Comparison of ENCODE assay signal across 20 cellular contexts in genomic region chr16:70600730-70601129, GRCh38. TPM values are rescaled to one million over a fixed set of nuclear protein-coding genes. Genes with fewer than 3 reads are reported as not detected.
A peak's percentile ranks its signal among the peaks of the same experiment; 100 is the strongest.
DNase-seq lines count a peak whose midpoint lies in the region; ATAC-seq and TF ChIP-seq lines count a peak whose summit lies in the region.
"Had no signal": no experiment of that assay in that cellular context is flagged by ENCODE, and none has a peak within 500 bp of the region (broad histone marks: within the 10 kb centered on the region; RNA-seq: fewer than 3 reads in every experiment).

No MANE protein-coding gene starts in this region.

- H3K9me3 ChIP-seq in HEK293 (ENCODE audit: control insufficient read depth, insufficient read depth, low read depth, low read length) (no peaks in the 10 kb centered on the region), IMR-90 (ENCODE audit: control insufficient read depth, insufficient read depth, low read length) (no peaks in the 10 kb centered on the region), neuronal stem cell (replicated peaks in 1 of 2; ENCODE audit: control insufficient read depth in 2 of 2, insufficient read depth in 1 of 2, low read depth in 1 of 2, low read length in 2 of 2) (no peaks in the 10 kb centered on the region), tibial nerve (no peaks in the 10 kb centered on the region)
- H3K9me3 ChIP-seq: BE2C, BLaER1, Caco-2 had no signal

- no peak overlapping the region for H3K4me2 ChIP-seq in IMR-90 (ENCODE audit: low read depth, low read length)
- H3K4me2 ChIP-seq in neuronal stem cell (ENCODE audit: insufficient read depth, low read length, poor library complexity, severe bottlenecking), result no peak overlapping the region
- H3K4me2 ChIP-seq: BLaER1 had no signal

- TF ChIP-seq POLR2A in IMR-90 (IDR thresholded peaks at IDR 0.05; ENCODE audit: low read depth, low read length) (no peak), tibial nerve (IDR thresholded peaks at IDR 0.05) (no peak)

- H4K91ac ChIP-seq in IMR-90 (ENCODE audit: insufficient read depth, low read depth, low read length) (no peak overlapping the region), neuronal stem cell (ENCODE audit: low read depth, low read length, poor library complexity) (no peak overlapping the region)

- no peak overlapping the region for H3K18ac ChIP-seq in IMR-90 (ENCODE audit: low read depth, low read length)
- H3K18ac ChIP-seq in neuronal stem cell (ENCODE audit: low read length), result no peak overlapping the region

- H3K4ac ChIP-seq in IMR-90 (ENCODE audit: low read depth, low read length) (no peak overlapping the region), neuronal stem cell (ENCODE audit: low read length) (no peak overlapping the region)

- H2BK20ac ChIP-seq in IMR-90 (ENCODE audit: low read depth, low read length), result no peak overlapping the region

- H3K36me3 ChIP-seq in HEK293 (ENCODE audit: control insufficient read depth in 2 of 2, insufficient read depth in 1 of 2, low read length in 2 of 2) (no peaks in the 10 kb centered on the region), IMR-90 (ENCODE audit: control insufficient read depth, insufficient read depth, low read length) (no peaks in the 10 kb centered on the region), neuronal stem cell (replicated peaks in 1 of 2; ENCODE audit: control insufficient read depth in 2 of 2, insufficient read depth in 2 of 2, low read length in 2 of 2) (no peaks in the 10 kb centered on the region), tibial nerve (peaks cover 0 to 5% (median 0%) of the 10 kb centered on the region in 3 donors)
- H3K36me3 ChIP-seq: BE2C, BLaER1 had no signal

- H4K20me1 ChIP-seq in IMR-90 (ENCODE audit: insufficient read depth, low read length), result no peaks in the 10 kb centered on the region
- H4K20me1 ChIP-seq: BLaER1 had no signal

- no peak overlapping the region for H3K14ac ChIP-seq in IMR-90 (replicated peaks; ENCODE audit: low read depth, low read length)
- H3K14ac ChIP-seq in neuronal stem cell (ENCODE audit: low read length), result no peak overlapping the region

- no peak for TF ChIP-seq RAD21 in IMR-90 (IDR thresholded peaks at IDR 0.05; ENCODE audit: low read length)

- peaks cover 5% of the 10 kb centered on the region for H3K27me3 ChIP-seq in IMR-90 (ENCODE audit: control insufficient read depth, insufficient read depth, low read length)
- no peaks in the 10 kb centered on the region for H3K27me3 ChIP-seq in neuronal stem cell (ENCODE audit: control insufficient read depth in 3 of 3, insufficient read depth in 3 of 3, low read depth in 1 of 3, low read length in 3 of 3)
- H3K27me3 ChIP-seq in tibial nerve, result no peaks in the 10 kb centered on the region
- H3K27me3 ChIP-seq: BE2C, BLaER1 had no signal

- intact Hi-C loops in IMR-90 (cut with micrococcal nuclease), result no loop called here

- DNase-seq in IMR-90 (no peak), neuronal stem cell (ENCODE audit: low spot score) (no peak), tibial nerve (ENCODE audit: low spot score in 2 of 2) (no peak), COR-L47 (lab: John Stamatoyannopoulos, UW) (no peak), T-helper 1 cell (no peak)
- no peak for DNase-seq in NK-92 treated with Interleukin-12 subunit alpha and Interleukin-12 subunit beta, amount 100 ng/mL, for 24 hours (lab: John Stamatoyannopoulos, UW)
- DNase-seq: 8988T; ACHN; BE2C; Caco-2; Calu3; CD4-positive, alpha-beta memory T cell; CD4-positive, CD25-positive, alpha-beta regulatory T cell; CD8-positive, alpha-beta memory T cell; DMS79 treated with DMSO at 0.1 percent for 48 hours; GF-D8 had no signal

- H2BK15ac ChIP-seq in IMR-90 (ENCODE audit: low read depth, low read length) (no peak overlapping the region), neuronal stem cell (ENCODE audit: low read length) (no peak overlapping the region)

- CTCF ChIA-PET in HEK293 (lab: Yijun Ruan, JAX), result no interaction called here
- CTCF ChIA-PET in IMR-90 (lab: Yijun Ruan, JAX), result no interaction called here

- H4K5ac ChIP-seq in IMR-90 (ENCODE audit: low read depth, low read length), result no peak overlapping the region

- no peak overlapping the region for H3K56ac ChIP-seq in IMR-90 (ENCODE audit: extremely low read depth, insufficient read depth, low read length)

- H4K8ac ChIP-seq in IMR-90 (ENCODE audit: low read depth in 2 of 2, low read length in 2 of 2) (no peak overlapping the region), neuronal stem cell (ENCODE audit: low read depth, low read length) (peak overlapping the region; percentile 45)

- TF ChIP-seq CTCF in HEK293 (tag by site-specific recombination; IDR thresholded peaks at IDR 0.05), result no peak
- no peak for TF ChIP-seq CTCF in IMR-90 (conservative IDR thresholded peaks at IDR 0.05; ENCODE audit: low read depth, low read length)
- TF ChIP-seq CTCF in tibial nerve (IDR thresholded peaks at IDR 0.05), result no peak

- H2BK120ac ChIP-seq in IMR-90 (ENCODE audit: low read depth, low read length) (no peak overlapping the region), neuronal stem cell (ENCODE audit: low read depth, low read length) (no peak overlapping the region)

- no peaks in the 10 kb centered on the region for H3K9me1 ChIP-seq in IMR-90 (ENCODE audit: insufficient read depth, low read length)

- H2AFZ ChIP-seq in IMR-90 (replicated peaks; ENCODE audit: low read length, poor library complexity), result peak overlapping the region; percentile 48
- H2AFZ ChIP-seq in neuronal stem cell (ENCODE audit: low read length), result no peak overlapping the region

- H3K4me1 ChIP-seq in HEK293 (ENCODE audit: control insufficient read depth, insufficient read depth, low read length) (no peaks in the 10 kb centered on the region), IMR-90 (ENCODE audit: control insufficient read depth, insufficient read depth, low read length) (no peaks in the 10 kb centered on the region; the same call in 1 of the 2 replicates), neuronal stem cell (ENCODE audit: control insufficient read depth in 2 of 2, insufficient read depth in 1 of 2, low read depth in 1 of 2, low read length in 2 of 2) (peaks cover 0 to 4% of the 10 kb centered on the region in 2 donors), tibial nerve (peaks cover 0 to 84% (median 21%) of the 10 kb centered on the region in 4 donors)
- H3K4me1 ChIP-seq: BE2C, BLaER1, Caco-2 had no signal

- no peak overlapping the region for H3K27ac ChIP-seq in HEK293 (ENCODE audit: extremely low read depth, low read depth, low read length)
- no peak overlapping the region for H3K27ac ChIP-seq in IMR-90 (ENCODE audit: insufficient read depth, low read length)
- H3K27ac ChIP-seq in neuronal stem cell (replicated peaks; ENCODE audit: low read length), result no peak overlapping the region
- peak overlapping the region; percentile 5 to 79 (median 56) for H3K27ac ChIP-seq in tibial nerve
- H3K27ac ChIP-seq: BLaER1 had no signal

- H2BK12ac ChIP-seq in neuronal stem cell (ENCODE audit: low read length), result no peak overlapping the region

- ATAC-seq in IMR-90 (ENCODE audit: low read depth), result no peak

- BruUV-seq in IMR-90 (replicated peaks; lab: Mats Ljungman, UMichigan), result no TSS peak

- H3K9ac ChIP-seq in IMR-90 (ENCODE audit: low read depth, low read length) (no peak overlapping the region), neuronal stem cell (ENCODE audit: low read depth, low read length, poor library complexity) (no peak overlapping the region)
- H3K9ac ChIP-seq: BLaER1 had no signal

- no peak overlapping the region for H2AK5ac ChIP-seq in IMR-90 (ENCODE audit: low read depth, low read length)
- H2AK5ac ChIP-seq in neuronal stem cell (ENCODE audit: low read depth, low read length), result no peak overlapping the region

- H3K23ac ChIP-seq in IMR-90 (ENCODE audit: low read depth, low read length) (no peak overlapping the region), neuronal stem cell (ENCODE audit: low read depth, low read length, poor library complexity) (no peak overlapping the region)

- in situ Hi-C loops in IMR-90 (cut with MboI; ENCODE audit: low sequenced_read_pairs), result no loop called here

- H2BK5ac ChIP-seq in IMR-90 (ENCODE audit: low read depth, low read length, poor library complexity, severe bottlenecking) (no peak overlapping the region), neuronal stem cell (ENCODE audit: low read length) (no peak overlapping the region)

- POLR2A ChIA-PET in HEK293 (lab: Yijun Ruan, JAX), result no interaction called here
- POLR2A ChIA-PET in IMR-90 (lab: Charles Lee; ENCODE audit: unreplicated experiment), result no interaction called here

- 54% methylated on average over 3 of the region's 3 CpGs; no CpG with 5 or more reads in 1 of the 2 experiments for WGBS in IMR-90 (ENCODE audit: extremely low coverage in 2 of 2, insufficient read length in 1 of 2), 2 experiments
- WGBS in neuronal stem cell (ENCODE audit: extremely low coverage in 2 of 2, insufficient read length in 2 of 2, insufficient replicate concordance in 1 of 2), 2 donors, result no CpG with 5 or more reads among the region's 3 CpGs
- WGBS in tibial nerve, 2 donors, result 84 to 87% methylated on average over 3 of the region's 3 CpGs

- H3K79me1 ChIP-seq in IMR-90 (ENCODE audit: low read depth in 1 of 2, low read length in 2 of 2) (no peaks in the 10 kb centered on the region), neuronal stem cell (ENCODE audit: low read depth, low read length) (no peaks in the 10 kb centered on the region)

- no peak overlapping the region for H2AK9ac ChIP-seq in IMR-90 (replicated peaks; ENCODE audit: low read depth, low read length, poor library complexity)

- H3K4me3 ChIP-seq in HEK293 (ENCODE audit: low read depth, low read length), result no peak overlapping the region
- no peak overlapping the region for H3K4me3 ChIP-seq in IMR-90 (ENCODE audit: insufficient read depth, low read depth, low read length)
- H3K4me3 ChIP-seq in neuronal stem cell (ENCODE audit: low read length in 2 of 2), result no peak overlapping the region
- no peak overlapping the region for H3K4me3 ChIP-seq in tibial nerve
- H3K4me3 ChIP-seq: BLaER1 had no signal

- TF ChIP-seq EP300 in tibial nerve (IDR thresholded peaks at IDR 0.05), result no peak

- dilution Hi-C loops in IMR-90 (cut with HindIII; ENCODE audit: low sequenced_read_pairs, unreplicated experiment), result no loop called here

TF ChIP-seq in HEK293, 187 proteins besides CTCF, POLR2A, EP300 and RAD21:
- 0 out of 2 replicates have a peak, but pooled peaks have one; percentile 42 for TF ChIP-seq ZNF248 (tag by site-specific recombination; IDR thresholded peaks at IDR 0.05)
- TF ChIP-seq ZNF707 (tag by site-specific recombination; IDR thresholded peaks at IDR 0.05), result no peak
- peak; percentile 92 for TF ChIP-seq ZNF76 (tag by site-specific recombination; IDR thresholded peaks at IDR 0.05; ENCODE audit: borderline replicate concordance, low read depth)

TF ChIP-seq in IMR-90, 13 proteins besides CTCF, POLR2A, EP300 and RAD21 (continues in another document):
- TF ChIP-seq MXI1 (IDR thresholded peaks at IDR 0.05; ENCODE audit: borderline replicate concordance, low read depth, low read length) (no peak), MAFK (IDR thresholded peaks at IDR 0.05; ENCODE audit: low read depth, low read length) (no peak)

RNA-seq across cellular contexts. Expression of gene IL34, which starts 45.6 kb away (rescaled TPM):
- total RNA-seq in IMR-90 (2012; rRNA removed) (1.1 and 1.3 TPM in 2 replicates), tibial nerve (10 to 100 TPM; 49.6 to 89.4 (median 60.9) TPM)
- polyA plus RNA-seq in IMR-90 (2012; rRNA removed), result 2.0 and 2.5 TPM in 2 replicates
- polyA plus RNA-seq in IMR-90 (2012; cell fraction: cytosol; rRNA removed), result 2.1 and 4.5 TPM in 2 replicates
- 2.3 and 2.9 TPM in 2 replicates for polyA plus RNA-seq in IMR-90 (2012; cell fraction: nucleus; rRNA removed; ENCODE audit: low replicate concordance)
- not detected for polyA plus RNA-seq in neuronal stem cell (2013, experiment 1 of 2)
- polyA plus RNA-seq in neuronal stem cell (2013, experiment 2 of 2), result 0.03 TPM
- total RNA-seq: A673; CD4-positive, alpha-beta memory T cell; CD4-positive, CD25-positive, alpha-beta regulatory T cell; CD8-positive, alpha-beta memory T cell had no signal
- polyA plus RNA-seq: CD14-positive monocyte; CD4-positive, alpha-beta memory T cell; CD4-positive, CD25-positive, alpha-beta regulatory T cell; CD8-positive, alpha-beta memory T cell had no signal

Comparison
In these comparisons a context has a peak if more than half of its experiments do, and no peak if none do; other contexts are left out.
1. H3K27ac ChIP-seq: peak in tibial nerve (4 of 4); none in HEK293 (single experiment), IMR-90 (single experiment) and neuronal stem cell (single experiment).
2. RNA of gene IL34, which starts 45.6 kb away (total RNA-seq): 49.6 to 89.4 TPM in tibial nerve; 1.1 to 1.3 TPM in IMR-90; every median in the first group is over 10 times any median in the second.